ENCODE assay signal across 10 cellular contexts in genomic region chr11:11243790-11244469, GRCh38.
DNase-seq lines count a peak whose midpoint lies in the region; ATAC-seq and TF ChIP-seq lines count a peak whose summit lies in the region.
"Had no signal": no experiment of that assay in that cellular context is flagged by ENCODE, and none has a peak within 500 bp of the region (broad histone marks: within the 10 kb centered on the region; RNA-seq: fewer than 3 reads in every experiment).

No MANE protein-coding gene starts in this region.

- no peaks in the 10 kb centered on the region for H3K36me3 ChIP-seq in parathyroid adenoma (ENCODE audit: control insufficient read depth, insufficient read depth, low read length)

- peak overlapping the region in 1 of 3 donors; percentile 26 for H3K4me3 Mint-ChIP-seq in T-cell
- H3K4me3 Mint-ChIP-seq: natural killer cell treated with Interleukin-12 subunit alpha and Interleukin-12 subunit beta and Interleukin-15 and Interleukin-18, amount 100 ng/mL, for 72 hours had no signal

- H3K9me3 Mint-ChIP-seq in T-cell, result peaks cover 0 to 4% (median 3%) of the 10 kb centered on the region in 3 donors

- H2AFZ ChIP-seq in parathyroid adenoma, result no peak overlapping the region

- peak overlapping the region; percentile 57 to 73 for H3K27ac Mint-ChIP-seq in T-cell
- H3K27ac Mint-ChIP-seq: natural killer cell treated with Interleukin-12 subunit alpha and Interleukin-12 subunit beta and Interleukin-15 and Interleukin-18, amount 100 ng/mL, for 72 hours had no signal

- no peak overlapping the region for H3K4me2 ChIP-seq in parathyroid adenoma (ENCODE audit: low read length)

- peak; percentile 67 for DNase-seq in DMS53 (lab: John Stamatoyannopoulos, UW)
- no peak for DNase-seq in DMS53 treated with DMSO at 0.1 percent for 48 hours (lab: John Stamatoyannopoulos, UW; ENCODE audit: unreplicated experiment)
- peak in 23 of 34 experiments; percentile 3 to 45 (median 14) for DNase-seq in T-cell
- DNase-seq in HuH-7.5 (ENCODE audit: low spot score), result no peak

- peaks cover 25 to 40% (median 33%) of the 10 kb centered on the region in 3 donors for H3K4me1 Mint-ChIP-seq in T-cell

- ATAC-seq in HG02885 (IDR thresholded peaks at IDR 0.05; ENCODE audit: poor library complexity, unreplicated experiment) (peak; percentile 79), T-cell (replicated peaks in 1 of 4) (peak; percentile 57 to 75 (median 72)), esophagus mucosa (peak; percentile 53), GM19324 (IDR thresholded peaks at IDR 0.05; ENCODE audit: low FRiP score, unreplicated experiment) (no peak)

- no peaks in the 10 kb centered on the region for H3K79me2 ChIP-seq in parathyroid adenoma

- H3K36me3 Mint-ChIP-seq in T-cell, result no peaks in the 10 kb centered on the region

- CTCF ChIA-PET in T-cell (lab: Charles Lee), result interaction anchor here in 1 of 2 donors (1.2 kb wide), 1 partner anchor 88 kb away, joined by 5 read pairs; no protein-coding TSS in a partner anchor

- peak overlapping the region; percentile 53 for H3K27ac ChIP-seq in parathyroid adenoma
- H3K27ac ChIP-seq: SK-N-MC had no signal

- peaks cover 0 to 4% of the 10 kb centered on the region in 2 donors for H3K27me3 Mint-ChIP-seq in T-cell

- no peak overlapping the region for H3K9ac ChIP-seq in parathyroid adenoma

- no peaks in the 10 kb centered on the region for H3K27me3 ChIP-seq in parathyroid adenoma (ENCODE audit: control insufficient read depth, insufficient read depth, low read length)

- H3K4me3 ChIP-seq in parathyroid adenoma (ENCODE audit: low read depth, low read length), result no peak overlapping the region
- H3K4me3 ChIP-seq: SK-N-MC had no signal

- TF ChIP-seq CTCF in parathyroid adenoma (IDR thresholded peaks at IDR 0.05), result no peak

- no peaks in the 10 kb centered on the region for H3K4me1 ChIP-seq in parathyroid adenoma

- no peaks in the 10 kb centered on the region for H3K9me3 ChIP-seq in parathyroid adenoma (ENCODE audit: control insufficient read depth, low read length)

- POLR2A ChIA-PET in T-cell (lab: Charles Lee), result interaction anchor here in 1 of 2 donors (0.5 to 0.6 kb wide), 3 partner anchors 51 to 599 kb away, joined by 3 to 5 read pairs (median 4); partner anchors contain the start of gene EIF4G2

Comparison
In these comparisons a context has a peak if more than half of its experiments do, and no peak if none do; other contexts are left out.
1. DNase-seq: peak in DMS53 (single experiment) and T-cell (23 of 34); none in DMS53 treated with DMSO at 0.1 percent for 48 hours (single experiment) and HuH-7.5 (single experiment).